21 cellular contexts compared by ENCODE assay signal in genomic region chr2:131521524-131521923, GRCh38. TPM values are rescaled to one million over a fixed set of nuclear protein-coding genes. Genes with fewer than 3 reads are reported as not detected.
"Had no signal": no experiment of that assay in that cellular context is flagged by ENCODE, and none has a peak within 500 bp of the region (broad histone marks: within the 10 kb centered on the region; RNA-seq: fewer than 3 reads in every experiment).

No MANE protein-coding gene starts in this region.

RNA-seq across cellular contexts. Expression of gene TUBA3D, which starts 45.6 kb away (rescaled TPM):
- total RNA-seq: activated CD4-positive, alpha-beta memory T cell treated with anti-CD3 and anti-CD28 coated beads for 36 hours; activated CD4-positive, alpha-beta T cell treated with anti-CD3 and anti-CD28 coated beads for 36 hours; activated CD4-positive, alpha-beta T cell treated with anti-CD3 and anti-CD28 coated beads, Interleukin-2, amount 10 ng/mL, durations not matched to agents 24 days and 14 days; activated CD8-positive, alpha-beta memory T cell treated with anti-CD3 and anti-CD28 coated beads for 36 hours; activated CD8-positive, alpha-beta memory T cell treated with anti-CD3 and anti-CD28 coated beads, Interleukin-2, amount 10 ng/mL, durations not matched to agents 7 days and 5 days; activated CD8-positive, alpha-beta T cell treated with anti-CD3 and anti-CD28 coated beads, Interleukin-2, amount 10 ng/mL, durations not matched to agents 7 days and 5 days; activated naive CD4-positive, alpha-beta T cell treated with anti-CD3 and anti-CD28 coated beads, Interleukin-2, amount 50 U/mL, for 72 hours; activated naive CD8-positive, alpha-beta T cell treated with anti-CD3 and anti-CD28 coated beads, Interleukin-2, amount 10 ng/mL, durations not matched to agents 7 days and 5 days; activated T-helper 1 cell treated with anti-CD3 and anti-CD28 coated beads, Interleukin-12 subunit alpha, Interleukin-12 subunit beta, Interleukin-2, Interleukin-4 antibody, amounts not matched to agents 30 ng/mL and 10 ng/mL and 1 ng/mL, durations not matched to agents 14 hours and 24 hours and 36 hours; activated T-helper 2 cell treated with anti-CD3 and anti-CD28 coated beads, Interferon-gamma antibody, Interleukin-2, Interleukin-4, amounts not matched to agents 10 μg/mL and 5 μg/mL and 100 μg/mL, durations not matched to agents 14 hours and 24 hours and 36 hours; astrocyte; bronchial epithelial cell; cerebellum; dermis blood vessel endothelial cell; endothelial cell of umbilical vein; esophagus squamous epithelium; fibroblast of lung; fibroblast of villous mesenchyme; gastroesophageal sphincter; glomerular endothelial cell; T-cell had no signal
- polyA plus RNA-seq: endothelial cell of umbilical vein, fibroblast of lung had no signal
